ENCODE assay signal across 16 cellular contexts in genomic region chr2:205461678-205462665, GRCh38.
A peak's percentile ranks its signal among the peaks of the same experiment; 100 is the strongest.
DNase-seq lines count a peak whose midpoint lies in the region; ATAC-seq and TF ChIP-seq lines count a peak whose summit lies in the region.
"Had no signal": no experiment of that assay in that cellular context is flagged by ENCODE, and none has a peak within 500 bp of the region (broad histone marks: within the 10 kb centered on the region; RNA-seq: fewer than 3 reads in every experiment).

No MANE protein-coding gene starts in this region.

- no peak overlapping the region for H3K27ac Mint-ChIP-seq in T-helper 2 cell treated with Interferon-gamma antibody and Interleukin-4, amounts not matched to agents 5 μg/mL and 100 μg/mL, for 36 hours
- H3K27ac Mint-ChIP-seq: stimulated activated naive B cell treated with anti-CD40 and anti-IgM and Interleukin-4, amounts not matched to agents 10 μg/mL and 1 μg/mL and 100 μg/mL, for 72 hours had no signal

- no peak overlapping the region for H3K4me3 Mint-ChIP-seq in T-helper 2 cell treated with Interferon-gamma antibody and Interleukin-4, amounts not matched to agents 5 μg/mL and 100 μg/mL, for 36 hours
- H3K4me3 Mint-ChIP-seq: stimulated activated naive B cell treated with anti-CD40 and anti-IgM and Interleukin-4, amounts not matched to agents 10 μg/mL and 1 μg/mL and 100 μg/mL, for 72 hours had no signal

- ATAC-seq in GM21619 (IDR thresholded peaks at IDR 0.05; ENCODE audit: unreplicated experiment) (peak; percentile 85), HG03196 (IDR thresholded peaks at IDR 0.05; ENCODE audit: unreplicated experiment) (no peak), heart right ventricle (no peak)
- ATAC-seq: body of pancreas had no signal

- no peaks in the 10 kb centered on the region for H3K27me3 ChIP-seq in heart right ventricle
- H3K27me3 ChIP-seq: body of pancreas, upper lobe of left lung had no signal

- no peak overlapping the region for H3K27ac ChIP-seq in heart right ventricle
- H3K27ac ChIP-seq: body of pancreas, upper lobe of left lung had no signal

- no peaks in the 10 kb centered on the region for H3K9me3 ChIP-seq in heart right ventricle
- H3K9me3 ChIP-seq: body of pancreas, upper lobe of left lung had no signal

- H3K27me3 Mint-ChIP-seq in T-helper 2 cell treated with Interferon-gamma antibody and Interleukin-4, amounts not matched to agents 5 μg/mL and 100 μg/mL, for 36 hours (ENCODE audit: low read depth), result peaks cover 25% of the 10 kb centered on the region

- H3K9me3 Mint-ChIP-seq in T-helper 2 cell treated with Interferon-gamma antibody and Interleukin-4, amounts not matched to agents 5 μg/mL and 100 μg/mL, for 36 hours, result no peaks in the 10 kb centered on the region
- H3K9me3 Mint-ChIP-seq: stimulated activated naive B cell treated with anti-CD40 and anti-IgM and Interleukin-4, amounts not matched to agents 10 μg/mL and 1 μg/mL and 100 μg/mL, for 72 hours had no signal

- no peak overlapping the region for H3K4me3 ChIP-seq in heart right ventricle
- H3K4me3 ChIP-seq: body of pancreas, upper lobe of left lung had no signal

- peaks cover 0 to 9% (median 0%) of the 10 kb centered on the region in 9 donors for H3K4me1 ChIP-seq in heart right ventricle
- H3K4me1 ChIP-seq: body of pancreas, upper lobe of left lung had no signal

- H3K36me3 Mint-ChIP-seq in T-helper 2 cell treated with Interferon-gamma antibody and Interleukin-4, amounts not matched to agents 5 μg/mL and 100 μg/mL, for 36 hours (ENCODE audit: low read depth), result no peaks in the 10 kb centered on the region
- H3K36me3 Mint-ChIP-seq: stimulated activated naive B cell treated with anti-CD40 and anti-IgM and Interleukin-4, amounts not matched to agents 10 μg/mL and 1 μg/mL and 100 μg/mL, for 72 hours had no signal

- H3K36me3 ChIP-seq in heart right ventricle, result no peaks in the 10 kb centered on the region
- H3K36me3 ChIP-seq: upper lobe of left lung had no signal

- H3K4me1 Mint-ChIP-seq in T-helper 2 cell treated with Interferon-gamma antibody and Interleukin-4, amounts not matched to agents 5 μg/mL and 100 μg/mL, for 36 hours (ENCODE audit: low read depth), result peaks cover 10% of the 10 kb centered on the region
- H3K4me1 Mint-ChIP-seq: stimulated activated naive B cell treated with anti-CD40 and anti-IgM and Interleukin-4, amounts not matched to agents 10 μg/mL and 1 μg/mL and 100 μg/mL, for 72 hours had no signal

- peak; percentile 1 to 5 for DNase-seq in activated CD4-positive, alpha-beta T cell treated with anti-CD3 and anti-CD28 coated beads, Interleukin-2, amount 50 U/mL, for 48 hours
- no peak for DNase-seq in activated CD4-positive, alpha-beta T cell treated with anti-CD3 and anti-CD28 coated beads for 4 hours
- DNase-seq in T-helper 2 cell treated with Interferon-gamma antibody and Interleukin-4, amounts not matched to agents 5 μg/mL and 100 μg/mL, for 36 hours (ENCODE audit: low spot score), result peak; percentile 6
- peak; percentile 72 for DNase-seq in kidney tubule cell (ENCODE audit: low spot score)
- no peak for DNase-seq in cerebellum (ENCODE audit: low spot score)
- no peak for DNase-seq in heart right ventricle
- DNase-seq: activated CD4-positive, alpha-beta T cell treated with anti-CD3 and anti-CD28 coated beads, Interleukin-2, amount 50 U/mL, for 4 hours; activated gamma-delta T cell treated with Interleukin-2 at 50 U/mL for 16 hours; body of pancreas; NCI-H1694; NCI-H446; stimulated activated naive B cell treated with anti-CD40 and anti-IgM and Interleukin-4, amounts not matched to agents 10 μg/mL and 1 μg/mL and 100 μg/mL, for 72 hours; T1000; upper lobe of left lung had no signal

- WGBS in heart right ventricle, 2 donors, result 84 to 91% methylated on average over 6 of the region's 6 CpGs

- intact Hi-C loops in heart right ventricle (cut with DNase I), result no loop called here

- TF ChIP-seq CTCF in heart right ventricle (IDR thresholded peaks at IDR 0.05), result no peak

Comparison
In these comparisons a context has a peak if more than half of its experiments do, and no peak if none do; other contexts are left out.
1. DNase-seq: peak in activated CD4-positive, alpha-beta T cell treated with anti-CD3 and anti-CD28 coated beads, Interleukin-2, amount 50 U/mL, for 48 hours (2 of 2), T-helper 2 cell treated with Interferon-gamma antibody and Interleukin-4, amounts not matched to agents 5 μg/mL and 100 μg/mL, for 36 hours (single experiment) and kidney tubule cell (single experiment); none in activated CD4-positive, alpha-beta T cell treated with anti-CD3 and anti-CD28 coated beads for 4 hours (0 of 2), cerebellum (single experiment) and heart right ventricle (0 of 2).